In genomic region chr11:32830413-32830738, GRCh38 we compare ENCODE assay signal across 1 cellular context.
TF ChIP-seq lines count a peak whose summit lies in the region.

No MANE protein-coding gene starts in this region.

TF ChIP-seq in HepG2, 621 proteins besides CTCF, POLR2A, EP300 and RAD21 (continued from another document and continues in another):
- TF ChIP-seq PAF1 (CRISPR knock-in tag; IDR thresholded peaks at IDR 0.05) (no peak), DR1 (CRISPR knock-in tag; IDR thresholded peaks at IDR 0.05) (no peak), ELF3 (CRISPR knock-in tag; IDR thresholded peaks at IDR 0.05) (peak; percentile 96), RARA (CRISPR knock-in tag; IDR thresholded peaks at IDR 0.05) (peak; percentile 34; the same call in 1 of the 2 replicates), ARID5B (CRISPR knock-in tag; IDR thresholded peaks at IDR 0.05) (peak; percentile 74; the same call in 1 of the 2 replicates), RBFOX2 (IDR thresholded peaks at IDR 0.05; ENCODE audit: low read depth, low read length) (no peak), SRF (IDR thresholded peaks at IDR 0.05; ENCODE audit: low read depth, low read length) (no peak), ZNF816 (CRISPR knock-in tag; IDR thresholded peaks at IDR 0.05; ENCODE audit: borderline replicate concordance) (no peak), ZNF563 (CRISPR knock-in tag; IDR thresholded peaks at IDR 0.05) (no peak), MAX (IDR thresholded peaks at IDR 0.05) (peak; percentile 44; the same call in 1 of the 2 replicates), YEATS4 (CRISPR knock-in tag; IDR thresholded peaks at IDR 0.05; ENCODE audit: borderline replicate concordance) (no peak), NR3C1 (CRISPR knock-in tag; IDR thresholded peaks at IDR 0.05) (no peak), RFXAP (CRISPR knock-in tag; IDR thresholded peaks at IDR 0.05; ENCODE audit: borderline replicate concordance) (no peak), NCOA5 (CRISPR knock-in tag; IDR thresholded peaks at IDR 0.05) (no peak), ZNF484 (CRISPR knock-in tag; IDR thresholded peaks at IDR 0.05; ENCODE audit: borderline replicate concordance, low read depth) (no peak), HMG20A (CRISPR knock-in tag; IDR thresholded peaks at IDR 0.05; ENCODE audit: borderline replicate concordance) (peak; percentile 58; the same call in 1 of the 2 replicates), ZSCAN5A (CRISPR knock-in tag; IDR thresholded peaks at IDR 0.05; ENCODE audit: borderline replicate concordance) (no peak), HDAC1 (CRISPR knock-in tag; IDR thresholded peaks at IDR 0.05) (peak; percentile 53; the same call in 1 of the 2 replicates), ZNF556 (CRISPR knock-in tag; IDR thresholded peaks at IDR 0.05; ENCODE audit: borderline replicate concordance) (no peak), MAFF (IDR thresholded peaks at IDR 0.05; ENCODE audit: low read depth, low read length) (peak; percentile 44), RELA (CRISPR knock-in tag; IDR thresholded peaks at IDR 0.05) (no peak), TFAP4 (IDR thresholded peaks at IDR 0.05; ENCODE audit: borderline replicate concordance, low read depth) (no peak), NFKB2 (CRISPR knock-in tag; IDR thresholded peaks at IDR 0.05; ENCODE audit: borderline replicate concordance) (no peak), ZNF570 (CRISPR knock-in tag; IDR thresholded peaks at IDR 0.05; ENCODE audit: borderline replicate concordance) (no peak), CBX1 (IDR thresholded peaks at IDR 0.05; ENCODE audit: low read depth) (no peak), BCL6 (CRISPR knock-in tag; IDR thresholded peaks at IDR 0.05) (0 out of 2 replicates have a peak, but pooled peaks have one; percentile 52), REXO4 (CRISPR knock-in tag; IDR thresholded peaks at IDR 0.05; ENCODE audit: borderline replicate concordance) (no peak), MEIS1 (CRISPR knock-in tag; IDR thresholded peaks at IDR 0.05; ENCODE audit: borderline replicate concordance) (no peak), GABPA (IDR thresholded peaks at IDR 0.05; ENCODE audit: low read depth, low read length) (no peak), GABPA (CRISPR knock-in tag; IDR thresholded peaks at IDR 0.05; ENCODE audit: low read depth) (peak; percentile 20; the same call in 1 of the 2 replicates), TRIM24 (CRISPR knock-in tag; IDR thresholded peaks at IDR 0.05) (no peak), ZNF264 (CRISPR knock-in tag; IDR thresholded peaks at IDR 0.05) (no peak), SOX6 (IDR thresholded peaks at IDR 0.05) (no peak), SOX6 (CRISPR knock-in tag; IDR thresholded peaks at IDR 0.05) (peak; percentile 63; the same call in 1 of the 2 replicates), ZNF430 (CRISPR knock-in tag; IDR thresholded peaks at IDR 0.05) (no peak), JUND (CRISPR knock-in tag; IDR thresholded peaks at IDR 0.05) (no peak), ZNF335 (CRISPR knock-in tag; IDR thresholded peaks at IDR 0.05) (0 out of 2 replicates have a peak, but pooled peaks have one; percentile 37), FOXJ3 (CRISPR knock-in tag; IDR thresholded peaks at IDR 0.05; ENCODE audit: borderline replicate concordance) (no peak), ZNF383 (CRISPR knock-in tag; IDR thresholded peaks at IDR 0.05; ENCODE audit: borderline replicate concordance) (no peak), ZBTB33 (CRISPR knock-in tag; IDR thresholded peaks at IDR 0.05) (no peak), TCF7L2 (IDR thresholded peaks at IDR 0.05; ENCODE audit: low read depth, low read length) (no peak), ZNF124 (CRISPR knock-in tag; IDR thresholded peaks at IDR 0.05) (no peak)
- TF ChIP-seq, protein P1, sequence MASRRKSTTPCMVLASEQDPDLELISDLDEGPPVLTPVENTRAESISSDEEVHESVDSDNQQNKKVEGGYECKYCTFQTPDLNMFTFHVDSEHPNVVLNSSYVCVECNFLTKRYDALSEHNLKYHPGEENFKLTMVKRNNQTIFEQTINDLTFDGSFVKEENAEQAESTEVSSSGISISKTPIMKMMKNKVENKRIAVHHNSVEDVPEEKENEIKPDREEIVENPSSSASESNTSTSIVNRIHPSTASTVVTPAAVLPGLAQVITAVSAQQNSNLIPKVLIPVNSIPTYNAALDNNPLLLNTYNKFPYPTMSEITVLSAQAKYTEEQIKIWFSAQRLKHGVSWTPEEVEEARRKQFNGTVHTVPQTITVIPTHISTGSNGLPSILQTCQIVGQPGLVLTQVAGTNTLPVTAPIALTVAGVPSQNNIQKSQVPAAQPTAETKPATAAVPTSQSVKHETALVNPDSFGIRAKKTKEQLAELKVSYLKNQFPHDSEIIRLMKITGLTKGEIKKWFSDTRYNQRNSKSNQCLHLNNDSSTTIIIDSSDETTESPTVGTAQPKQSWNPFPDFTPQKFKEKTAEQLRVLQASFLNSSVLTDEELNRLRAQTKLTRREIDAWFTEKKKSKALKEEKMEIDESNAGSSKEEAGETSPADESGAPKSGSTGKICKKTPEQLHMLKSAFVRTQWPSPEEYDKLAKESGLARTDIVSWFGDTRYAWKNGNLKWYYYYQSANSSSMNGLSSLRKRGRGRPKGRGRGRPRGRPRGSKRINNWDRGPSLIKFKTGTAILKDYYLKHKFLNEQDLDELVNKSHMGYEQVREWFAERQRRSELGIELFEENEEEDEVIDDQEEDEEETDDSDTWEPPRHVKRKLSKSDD (CRISPR knock-in tag; IDR thresholded peaks at IDR 0.05; ENCODE audit: low read depth), result no peak
- TF ChIP-seq, protein P2, sequence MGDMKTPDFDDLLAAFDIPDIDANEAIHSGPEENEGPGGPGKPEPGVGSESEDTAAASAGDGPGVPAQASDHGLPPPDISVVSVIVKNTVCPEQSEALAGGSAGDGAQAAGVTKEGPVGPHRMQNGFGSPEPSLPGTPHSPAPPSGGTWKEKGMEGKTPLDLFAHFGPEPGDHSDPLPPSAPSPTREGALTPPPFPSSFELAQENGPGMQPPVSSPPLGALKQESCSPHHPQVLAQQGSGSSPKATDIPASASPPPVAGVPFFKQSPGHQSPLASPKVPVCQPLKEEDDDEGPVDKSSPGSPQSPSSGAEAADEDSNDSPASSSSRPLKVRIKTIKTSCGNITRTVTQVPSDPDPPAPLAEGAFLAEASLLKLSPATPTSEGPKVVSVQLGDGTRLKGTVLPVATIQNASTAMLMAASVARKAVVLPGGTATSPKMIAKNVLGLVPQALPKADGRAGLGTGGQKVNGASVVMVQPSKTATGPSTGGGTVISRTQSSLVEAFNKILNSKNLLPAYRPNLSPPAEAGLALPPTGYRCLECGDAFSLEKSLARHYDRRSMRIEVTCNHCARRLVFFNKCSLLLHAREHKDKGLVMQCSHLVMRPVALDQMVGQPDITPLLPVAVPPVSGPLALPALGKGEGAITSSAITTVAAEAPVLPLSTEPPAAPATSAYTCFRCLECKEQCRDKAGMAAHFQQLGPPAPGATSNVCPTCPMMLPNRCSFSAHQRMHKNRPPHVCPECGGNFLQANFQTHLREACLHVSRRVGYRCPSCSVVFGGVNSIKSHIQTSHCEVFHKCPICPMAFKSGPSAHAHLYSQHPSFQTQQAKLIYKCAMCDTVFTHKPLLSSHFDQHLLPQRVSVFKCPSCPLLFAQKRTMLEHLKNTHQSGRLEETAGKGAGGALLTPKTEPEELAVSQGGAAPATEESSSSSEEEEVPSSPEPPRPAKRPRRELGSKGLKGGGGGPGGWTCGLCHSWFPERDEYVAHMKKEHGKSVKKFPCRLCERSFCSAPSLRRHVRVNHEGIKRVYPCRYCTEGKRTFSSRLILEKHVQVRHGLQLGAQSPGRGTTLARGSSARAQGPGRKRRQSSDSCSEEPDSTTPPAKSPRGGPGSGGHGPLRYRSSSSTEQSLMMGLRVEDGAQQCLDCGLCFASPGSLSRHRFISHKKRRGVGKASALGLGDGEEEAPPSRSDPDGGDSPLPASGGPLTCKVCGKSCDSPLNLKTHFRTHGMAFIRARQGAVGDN (CRISPR knock-in tag; IDR thresholded peaks at IDR 0.05), result no peak
- TF ChIP-seq, protein P3, sequence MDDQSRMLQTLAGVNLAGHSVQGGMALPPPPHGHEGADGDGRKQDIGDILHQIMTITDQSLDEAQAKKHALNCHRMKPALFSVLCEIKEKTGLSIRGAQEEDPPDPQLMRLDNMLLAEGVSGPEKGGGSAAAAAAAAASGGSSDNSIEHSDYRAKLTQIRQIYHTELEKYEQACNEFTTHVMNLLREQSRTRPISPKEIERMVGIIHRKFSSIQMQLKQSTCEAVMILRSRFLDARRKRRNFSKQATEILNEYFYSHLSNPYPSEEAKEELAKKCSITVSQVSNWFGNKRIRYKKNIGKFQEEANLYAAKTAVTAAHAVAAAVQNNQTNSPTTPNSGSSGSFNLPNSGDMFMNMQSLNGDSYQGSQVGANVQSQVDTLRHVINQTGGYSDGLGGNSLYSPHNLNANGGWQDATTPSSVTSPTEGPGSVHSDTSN (CRISPR knock-in tag; IDR thresholded peaks at IDR 0.05; ENCODE audit: borderline replicate concordance), result no peak
- TF ChIP-seq, protein P4, sequence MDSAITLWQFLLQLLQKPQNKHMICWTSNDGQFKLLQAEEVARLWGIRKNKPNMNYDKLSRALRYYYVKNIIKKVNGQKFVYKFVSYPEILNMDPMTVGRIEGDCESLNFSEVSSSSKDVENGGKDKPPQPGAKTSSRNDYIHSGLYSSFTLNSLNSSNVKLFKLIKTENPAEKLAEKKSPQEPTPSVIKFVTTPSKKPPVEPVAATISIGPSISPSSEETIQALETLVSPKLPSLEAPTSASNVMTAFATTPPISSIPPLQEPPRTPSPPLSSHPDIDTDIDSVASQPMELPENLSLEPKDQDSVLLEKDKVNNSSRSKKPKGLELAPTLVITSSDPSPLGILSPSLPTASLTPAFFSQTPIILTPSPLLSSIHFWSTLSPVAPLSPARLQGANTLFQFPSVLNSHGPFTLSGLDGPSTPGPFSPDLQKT (CRISPR knock-in tag; IDR thresholded peaks at IDR 0.05; ENCODE audit: borderline replicate concordance), result no peak
- TF ChIP-seq, protein P5, sequence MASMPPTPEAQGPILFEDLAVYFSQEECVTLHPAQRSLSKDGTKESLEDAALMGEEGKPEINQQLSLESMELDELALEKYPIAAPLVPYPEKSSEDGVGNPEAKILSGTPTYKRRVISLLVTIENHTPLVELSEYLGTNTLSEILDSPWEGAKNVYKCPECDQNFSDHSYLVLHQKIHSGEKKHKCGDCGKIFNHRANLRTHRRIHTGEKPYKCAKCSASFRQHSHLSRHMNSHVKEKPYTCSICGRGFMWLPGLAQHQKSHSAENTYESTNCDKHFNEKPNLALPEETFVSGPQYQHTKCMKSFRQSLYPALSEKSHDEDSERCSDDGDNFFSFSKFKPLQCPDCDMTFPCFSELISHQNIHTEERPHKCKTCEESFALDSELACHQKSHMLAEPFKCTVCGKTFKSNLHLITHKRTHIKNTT (CRISPR knock-in tag; IDR thresholded peaks at IDR 0.05), result no peak
- TF ChIP-seq, protein P6, sequence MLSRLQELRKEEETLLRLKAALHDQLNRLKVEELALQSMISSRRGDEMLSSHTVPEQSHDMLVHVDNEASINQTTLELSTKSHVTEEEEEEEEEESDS (CRISPR knock-in tag; IDR thresholded peaks at IDR 0.05; ENCODE audit: borderline replicate concordance), result no peak
